In the genomic region with DNA sequence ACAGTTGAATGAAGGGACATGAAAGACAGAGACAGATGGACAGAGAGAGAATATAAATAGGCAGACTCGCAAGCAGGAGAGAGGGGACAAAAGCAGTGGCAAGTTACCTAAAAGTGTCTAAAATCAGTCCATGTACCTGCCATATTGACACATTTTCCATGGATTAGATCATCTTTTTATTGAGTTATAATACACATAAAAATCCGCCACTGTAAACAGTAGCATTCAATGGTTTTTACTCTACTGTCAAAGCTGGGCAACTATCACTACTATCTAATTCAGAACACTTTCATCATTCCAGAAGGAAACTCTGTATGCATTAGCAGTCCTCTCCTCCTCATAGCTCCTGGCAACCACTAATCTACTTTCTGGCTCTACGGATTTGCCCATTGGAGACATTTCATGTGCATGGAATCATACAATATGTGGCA, we compare ENCODE assay signal across 26 cellular contexts. TPM values are rescaled to one million over a fixed set of nuclear protein-coding genes. Genes with fewer than 3 reads are reported as not detected.
"Had no signal": no experiment of that assay in that cellular context is flagged by ENCODE, and none has a peak within 500 bp of the region (broad histone marks: within the 10 kb centered on the region; RNA-seq: fewer than 3 reads in every experiment).

No MANE protein-coding gene starts in this region.

- H3K9me3 ChIP-seq: adrenal gland, ascending aorta, tibial artery had no signal

- H3K4me1 ChIP-seq: adrenal gland, ascending aorta, spleen, tibial artery had no signal

- H3K27me3 Mint-ChIP-seq: activated naive CD8-positive, alpha-beta T cell; progenitor cell of endocrine pancreas; stimulated activated naive CD8-positive, alpha-beta T cell treated with anti-CD3 and anti-CD28 coated beads, Interleukin-15, Interleukin-2, amounts not matched to agents 100 ng/mL and 50 ng/mL, for 24 hours had no signal

- H3K9me3 Mint-ChIP-seq: stimulated activated naive CD8-positive, alpha-beta T cell treated with anti-CD3 and anti-CD28 coated beads, Interleukin-15, Interleukin-2, amounts not matched to agents 100 ng/mL and 50 ng/mL, for 24 hours had no signal

- H3K4me3 ChIP-seq: adrenal gland, ascending aorta, lung, spleen, tibial artery had no signal

- H3K4me3 Mint-ChIP-seq: activated CD4-positive, alpha-beta T cell treated with anti-CD3 and anti-CD28 coated beads, Interleukin-2, amount 10 ng/mL, durations not matched to agents 24 days and 14 days; activated naive CD8-positive, alpha-beta T cell; naive thymus-derived CD4-positive, alpha-beta T cell; stimulated activated naive CD8-positive, alpha-beta T cell treated with anti-CD3 and anti-CD28 coated beads, Interleukin-15, Interleukin-2, amounts not matched to agents 100 ng/mL and 50 ng/mL, for 24 hours had no signal

- ATAC-seq: esophagus mucosa, SK-N-SH treated with all-trans-retinoic acid at 6 μM for 48 hours had no signal

- DNase-seq: activated CD4-positive, alpha-beta T cell treated with anti-CD3 and anti-CD28 coated beads, Interleukin-2, amount 10 ng/mL, durations not matched to agents 24 days and 14 days; activated CD4-positive, CD25-positive, alpha-beta regulatory T cell; activated naive CD4-positive, alpha-beta T cell; adrenal gland; central memory CD4-positive, alpha-beta T cell; effector memory CD4-positive, alpha-beta T cell; foreskin melanocyte; naive thymus-derived CD4-positive, alpha-beta T cell; retina; spleen; stimulated activated CD4-positive, alpha-beta T cell treated with anti-CD3 and anti-CD28 coated beads, Interleukin-4, amount 100 ng/mL, for 24 hours; substantia nigra; tibial artery had no signal

- H3K36me3 ChIP-seq: adrenal gland, ascending aorta, spleen, tibial artery had no signal

- H3K27me3 ChIP-seq: adrenal gland, ascending aorta, spleen, tibial artery had no signal

- H3K27ac Mint-ChIP-seq: activated CD4-positive, alpha-beta T cell treated with anti-CD3 and anti-CD28 coated beads, Interleukin-2, amount 10 ng/mL, durations not matched to agents 24 days and 14 days; activated naive CD8-positive, alpha-beta T cell; naive thymus-derived CD4-positive, alpha-beta T cell; progenitor cell of endocrine pancreas had no signal

- H3K27ac ChIP-seq: adrenal gland, ascending aorta, spleen, tibial artery had no signal

RNA-seq across cellular contexts. Expression of a gene that starts 10.1 kb away (rescaled TPM):
- total RNA-seq: activated CD4-positive, alpha-beta T cell treated with anti-CD3 and anti-CD28 coated beads, Interleukin-2, amount 10 ng/mL, durations not matched to agents 24 days and 14 days; adrenal gland; ascending aorta; dermis microvascular lymphatic vessel endothelial cell; endothelial cell of umbilical vein; esophagus mucosa; left lobe of liver; mesenteric fat pad; osteocyte; spleen; urinary bladder had no signal
- polyA plus RNA-seq: endothelial cell of umbilical vein; naive thymus-derived CD4-positive, alpha-beta T cell had no signal

RNA-seq across cellular contexts. Expression of a gene that starts 10.1 kb away (rescaled TPM):
- total RNA-seq: ascending aorta had no signal
